8 cellular contexts compared by ENCODE assay signal in genomic region chr9:136787690-136788400, GRCh38. TPM values are rescaled to one million over a fixed set of nuclear protein-coding genes. Genes with fewer than 3 reads are reported as not detected.
DNase-seq lines count a peak whose midpoint lies in the region; ATAC-seq and TF ChIP-seq lines count a peak whose summit lies in the region.

No MANE protein-coding gene starts in this region.

- peak overlapping the region in 1 of 7 donors; percentile 14 for H3K27ac Mint-ChIP-seq in CD4-positive, alpha-beta memory T cell
- no peak overlapping the region for H3K27ac Mint-ChIP-seq in activated T-cell treated with anti-CD3 and anti-CD28 coated beads, Interleukin-2, amount 50 U/mL, for 72 hours
- H3K27ac Mint-ChIP-seq in osteocyte (ENCODE audit: unreplicated experiment): no peak overlapping the region

- H3K4me1 ChIP-seq in CD4-positive, alpha-beta memory T cell (ENCODE audit: insufficient read depth, low read length): peaks cover 28% of the 10 kb centered on the region
- peaks cover 3 to 8% of the 10 kb centered on the region in 2 donors for H3K4me1 ChIP-seq in uterus

- POLR2A ChIA-PET in CD4-positive, alpha-beta memory T cell (lab: Charles Lee; ENCODE audit: partially characterized antibody): interaction anchor here (1.4 to 1.7 kb wide), 3 partner anchors 10 to 259 kb away, joined by 3 to 7 read pairs (median 3); no protein-coding TSS in a partner anchor

- TF ChIP-seq CTCF in fibroblast of villous mesenchyme (IDR thresholded peaks at IDR 0.05; ENCODE audit: insufficient read depth, low read depth, low read length) (peak; percentile 73), osteocyte (IDR thresholded peaks at IDR 0.05) (peak; percentile 89), uterus (IDR thresholded peaks at IDR 0.05) (peak; percentile 83 to 91 (median 89))

- no peaks in the 10 kb centered on the region for H3K36me3 Mint-ChIP-seq in CD4-positive, alpha-beta memory T cell
- H3K36me3 Mint-ChIP-seq in activated T-cell treated with anti-CD3 and anti-CD28 coated beads, Interleukin-2, amount 50 U/mL, for 72 hours (ENCODE audit: insufficient read depth in 2 of 2): no peaks in the 10 kb centered on the region
- H3K36me3 Mint-ChIP-seq in osteocyte (ENCODE audit: unreplicated experiment): no peaks in the 10 kb centered on the region

- H3K27me3 ChIP-seq in CD4-positive, alpha-beta memory T cell (ENCODE audit: insufficient read depth, low read length): no peaks in the 10 kb centered on the region
- H3K27me3 ChIP-seq in uterus: no peaks in the 10 kb centered on the region

- intact Hi-C loops in CD4-positive, alpha-beta memory T cell (cut with micrococcal nuclease): loop anchor here (1.0 kb wide), 2 partner anchors 247 to 439 kb away; partner anchors contain the start of gene RNF224
- intact Hi-C loops in uterus (cut with DNase I; ENCODE audit: low total_unique reads): loop anchor here (5.0 kb wide), 1 partner anchor 244 kb away; the partner anchor contains the start of gene FUT7

- H3K9me3 ChIP-seq in CD4-positive, alpha-beta memory T cell (ENCODE audit: control insufficient read depth in 1 of 2, low read length in 2 of 2): no peaks in the 10 kb centered on the region
- no peaks in the 10 kb centered on the region for H3K9me3 ChIP-seq in uterus

- ATAC-seq in activated T-cell treated with anti-CD3 and anti-CD28 coated beads, Interleukin-2, amount 50 U/mL, for 72 hours (replicated peaks in 1 of 2): peak in 1 of 2 donors; percentile 10
- ATAC-seq in GM18873 (IDR thresholded peaks at IDR 0.05; ENCODE audit: low FRiP score, unreplicated experiment): no peak

- no peak for TF ChIP-seq POLR2A in uterus (IDR thresholded peaks at IDR 0.05)

- no peaks in the 10 kb centered on the region for H3K27me3 Mint-ChIP-seq in CD4-positive, alpha-beta memory T cell
- no peaks in the 10 kb centered on the region for H3K27me3 Mint-ChIP-seq in activated T-cell treated with anti-CD3 and anti-CD28 coated beads, Interleukin-2, amount 50 U/mL, for 72 hours (ENCODE audit: low read depth)
- H3K27me3 Mint-ChIP-seq in osteocyte (ENCODE audit: unreplicated experiment): peaks cover 10% of the 10 kb centered on the region

- no peaks in the 10 kb centered on the region for H3K9me3 Mint-ChIP-seq in CD4-positive, alpha-beta memory T cell
- no peaks in the 10 kb centered on the region for H3K9me3 Mint-ChIP-seq in activated T-cell treated with anti-CD3 and anti-CD28 coated beads, Interleukin-2, amount 50 U/mL, for 72 hours
- no peaks in the 10 kb centered on the region for H3K9me3 Mint-ChIP-seq in osteocyte (ENCODE audit: unreplicated experiment)

- peaks cover 7% of the 10 kb centered on the region for H3K36me3 ChIP-seq in CD4-positive, alpha-beta memory T cell (ENCODE audit: insufficient read depth, low read length)
- no peaks in the 10 kb centered on the region for H3K36me3 ChIP-seq in uterus

- no peak overlapping the region for H3K4me3 Mint-ChIP-seq in CD4-positive, alpha-beta memory T cell
- H3K4me3 Mint-ChIP-seq in activated T-cell treated with anti-CD3 and anti-CD28 coated beads, Interleukin-2, amount 50 U/mL, for 72 hours: peak overlapping the region; percentile 44 to 63
- no peak overlapping the region for H3K4me3 Mint-ChIP-seq in osteocyte (ENCODE audit: unreplicated experiment)

- CTCF ChIA-PET in CD4-positive, alpha-beta memory T cell (lab: Charles Lee; ENCODE audit: partially characterized antibody): interaction anchor here (0.6 to 6.8 kb wide), 22 partner anchors 10 to 416 kb away, joined by 3 to 64 read pairs (median 4); partner anchors contain the start of genes AJM1, FUT7, PAXX and TRAF2

- peaks cover 8 to 44% (median 21%) of the 10 kb centered on the region in 4 donors for H3K4me1 Mint-ChIP-seq in CD4-positive, alpha-beta memory T cell
- peaks cover 34% of the 10 kb centered on the region for H3K4me1 Mint-ChIP-seq in activated T-cell treated with anti-CD3 and anti-CD28 coated beads, Interleukin-2, amount 50 U/mL, for 72 hours (ENCODE audit: low read depth)
- H3K4me1 Mint-ChIP-seq in osteocyte (ENCODE audit: unreplicated experiment): peaks cover 19% of the 10 kb centered on the region

- H3K4me3 ChIP-seq in CD4-positive, alpha-beta memory T cell (ENCODE audit: low read length in 2 of 2): no peak overlapping the region
- H3K4me3 ChIP-seq in fibroblast of villous mesenchyme (ENCODE audit: low read depth, low read length) (no peak overlapping the region), uterus (no peak overlapping the region)

- peak; percentile 70 to 78 (median 73) for DNase-seq in CD4-positive, alpha-beta memory T cell
- DNase-seq in HuH-7 (ENCODE audit: low spot score): peak; percentile 77
- peak; percentile 29 for DNase-seq in OCI-M2 (lab: John Stamatoyannopoulos, UW; ENCODE audit: unreplicated experiment)
- peak; percentile 83 to 85 for DNase-seq in activated T-cell treated with anti-CD3 and anti-CD28 coated beads, Interleukin-2, amount 50 U/mL, for 72 hours
- peak; percentile 71 for DNase-seq in fibroblast of villous mesenchyme (ENCODE audit: low read depth)
- DNase-seq in osteocyte (ENCODE audit: extremely low spot score, unreplicated experiment): no peak
- peak; percentile 64 to 70 for DNase-seq in uterus

- H3K27ac ChIP-seq in CD4-positive, alpha-beta memory T cell (ENCODE audit: low read depth, low read length): no peak overlapping the region
- H3K27ac ChIP-seq in uterus: no peak overlapping the region

RNA-seq across cellular contexts. Expression of gene TMEM141, which starts 3.3 kb away (rescaled TPM):
- total RNA-seq in CD4-positive, alpha-beta memory T cell: 10 to 100 TPM; 51.1 to 53.4 TPM
- 10 to 100 TPM; 34.3 to 38.4 TPM for polyA plus RNA-seq in CD4-positive, alpha-beta memory T cell
- total RNA-seq in activated T-cell treated with anti-CD3 and anti-CD28 coated beads, Interleukin-2, amount 50 U/mL, for 72 hours: 10 to 100 TPM; 18.7 to 20.9 TPM
- total RNA-seq in fibroblast of villous mesenchyme (33.5 and 39.7 TPM in 2 replicates), osteocyte (29.2 and 36.0 TPM in 2 replicates), uterus (10 to 100 TPM in 3 of 4 donors, 1 to 10 TPM in 1; 3.5 to 48.9 (median 32.0) TPM)

RNA-seq across cellular contexts. Expression of gene CCDC183, which starts 8.3 kb away (rescaled TPM):
- 1 to 10 TPM; 2.3 to 2.5 TPM for total RNA-seq in CD4-positive, alpha-beta memory T cell
- polyA plus RNA-seq in CD4-positive, alpha-beta memory T cell: under 1 TPM; 0.64 to 0.90 TPM
- under 1 TPM; 0.46 to 0.72 TPM for total RNA-seq in activated T-cell treated with anti-CD3 and anti-CD28 coated beads, Interleukin-2, amount 50 U/mL, for 72 hours
- total RNA-seq in fibroblast of villous mesenchyme: 0.32 and 0.43 TPM in 2 replicates
- total RNA-seq in osteocyte: 0.89 and 0.94 TPM in 2 replicates
- total RNA-seq in uterus: 1 to 10 TPM in 2 of 4 donors, not detected in 2; 2.0 TPM

RNA-seq across cellular contexts. Expression of gene RABL6, which starts 19.9 kb away (rescaled TPM):
- total RNA-seq in CD4-positive, alpha-beta memory T cell: 10 to 100 TPM; 65.1 to 70.9 TPM
- polyA plus RNA-seq in CD4-positive, alpha-beta memory T cell: 10 to 100 TPM in 1 of 2 donors, 1 to 10 TPM in 1; 5.1 to 18.2 TPM
- total RNA-seq in activated T-cell treated with anti-CD3 and anti-CD28 coated beads, Interleukin-2, amount 50 U/mL, for 72 hours: 10 to 100 TPM; 65.7 to 66.8 TPM
- total RNA-seq in fibroblast of villous mesenchyme (69.6 and 72.1 TPM in 2 replicates), osteocyte (82.2 and 84.7 TPM in 2 replicates), uterus (10 to 100 TPM; 28.8 to 57.9 (median 39.6) TPM)

RNA-seq across cellular contexts. Expression of gene LCN15, which starts 23.5 kb away (rescaled TPM):
- not detected for total RNA-seq in CD4-positive, alpha-beta memory T cell
- polyA plus RNA-seq in CD4-positive, alpha-beta memory T cell: not detected
- total RNA-seq in activated T-cell treated with anti-CD3 and anti-CD28 coated beads, Interleukin-2, amount 50 U/mL, for 72 hours: not detected
- not detected in 2 replicates for total RNA-seq in fibroblast of villous mesenchyme
- total RNA-seq in osteocyte: not detected in 2 replicates
- not detected for total RNA-seq in uterus

RNA-seq across cellular contexts. Expression of gene LCN8, which starts 29.8 kb away (rescaled TPM):
- total RNA-seq in CD4-positive, alpha-beta memory T cell: not detected
- polyA plus RNA-seq in CD4-positive, alpha-beta memory T cell: under 1 TPM in 1 of 2 donors, not detected in 1; 0.62 TPM
- not detected for total RNA-seq in activated T-cell treated with anti-CD3 and anti-CD28 coated beads, Interleukin-2, amount 50 U/mL, for 72 hours
- total RNA-seq in fibroblast of villous mesenchyme (not detected in 2 replicates), osteocyte (not detected in 2 replicates), uterus (under 1 TPM in 1 of 4 donors, not detected in 3; 0.27 TPM)

Comparison
In these comparisons a context has a peak if more than half of its experiments do, and no peak if none do; other contexts are left out.
1. H3K4me3 Mint-ChIP-seq: peak in activated T-cell treated with anti-CD3 and anti-CD28 coated beads, Interleukin-2, amount 50 U/mL, for 72 hours (2 of 2); none in CD4-positive, alpha-beta memory T cell (0 of 8) and osteocyte (single experiment).
2. Peak in every context shown above with its lines, with median percentiles within 50 percentile points of each other: CTCF ChIP-seq.